Comparison of ENCODE assay signal across 17 cellular contexts in genomic region chr2:23346781-23347180, GRCh38. TPM values are rescaled to one million over a fixed set of nuclear protein-coding genes. Genes with fewer than 3 reads are reported as not detected.
A peak's percentile ranks its signal among the peaks of the same experiment; 100 is the strongest.
DNase-seq lines count a peak whose midpoint lies in the region; ATAC-seq and TF ChIP-seq lines count a peak whose summit lies in the region.
"Had no signal": no experiment of that assay in that cellular context is flagged by ENCODE, and none has a peak within 500 bp of the region (broad histone marks: within the 10 kb centered on the region; RNA-seq: fewer than 3 reads in every experiment).

No MANE protein-coding gene starts in this region.

- POLR2A ChIA-PET in IMR-90 (lab: Charles Lee; ENCODE audit: unreplicated experiment), result no interaction called here

- peaks cover 5% of the 10 kb centered on the region for H3K27me3 Mint-ChIP-seq in glutamatergic neuron (ENCODE audit: unreplicated experiment)

- ATAC-seq in IMR-90 (ENCODE audit: low read depth), result no peak
- ATAC-seq: A549; CD8-positive, alpha-beta T cell had no signal

- TF ChIP-seq POLR2A in IMR-90 (IDR thresholded peaks at IDR 0.05; ENCODE audit: low read depth, low read length) (no peak), esophagus squamous epithelium (IDR thresholded peaks at IDR 0.05) (no peak)

- peaks cover 12% of the 10 kb centered on the region for H3K4me1 Mint-ChIP-seq in glutamatergic neuron (ENCODE audit: low read depth, unreplicated experiment)
- H3K4me1 Mint-ChIP-seq: B cell had no signal

- H4K20me1 ChIP-seq in IMR-90 (ENCODE audit: insufficient read depth, low read length), result no peaks in the 10 kb centered on the region
- H4K20me1 ChIP-seq: BLaER1 treated with 17β-estradiol and CSF1 and Interleukin-3, amounts not matched to agents 10 nM and 100 nM had no signal

- H3K9me3 ChIP-seq in IMR-90 (ENCODE audit: control insufficient read depth, insufficient read depth, low read length) (0 out of 2 replicates have a peak, but pooled peaks cover 2% of the 10 kb centered on the region), neuronal stem cell (replicated peaks in 1 of 2; ENCODE audit: control insufficient read depth in 2 of 2, insufficient read depth in 1 of 2, low read depth in 1 of 2, low read length in 2 of 2) (peaks cover 0 to 2% of the 10 kb centered on the region in 2 donors), esophagus squamous epithelium (no peaks in the 10 kb centered on the region)
- H3K9me3 ChIP-seq: BLaER1 treated with 17β-estradiol and CSF1 and Interleukin-3, amounts not matched to agents 10 nM and 100 nM had no signal

- H3K4me1 ChIP-seq in IMR-90 (ENCODE audit: control insufficient read depth, insufficient read depth, low read length), result no peaks in the 10 kb centered on the region
- peaks cover 5 to 13% of the 10 kb centered on the region in 2 donors for H3K4me1 ChIP-seq in neuronal stem cell (ENCODE audit: control insufficient read depth in 2 of 2, insufficient read depth in 1 of 2, low read depth in 1 of 2, low read length in 2 of 2)
- H3K4me1 ChIP-seq in esophagus squamous epithelium, result peaks cover 3 to 8% (median 3%) of the 10 kb centered on the region in 3 donors
- H3K4me1 ChIP-seq: A549, Caco-2 had no signal

- H3K56ac ChIP-seq in IMR-90 (ENCODE audit: extremely low read depth, insufficient read depth, low read length), result no peak overlapping the region

- peaks cover 3% of the 10 kb centered on the region for H3K9me3 Mint-ChIP-seq in glutamatergic neuron (ENCODE audit: unreplicated experiment)
- H3K9me3 Mint-ChIP-seq: CD4-positive, alpha-beta T cell; CD8-positive, alpha-beta T cell had no signal

- H3K4me2 ChIP-seq in IMR-90 (ENCODE audit: low read depth, low read length) (no peak overlapping the region), neuronal stem cell (ENCODE audit: insufficient read depth, low read length, poor library complexity, severe bottlenecking) (no peak overlapping the region)
- H3K4me2 ChIP-seq: A549; BLaER1 treated with 17β-estradiol and CSF1 and Interleukin-3, amounts not matched to agents 10 nM and 100 nM had no signal

- no peak overlapping the region for H3K18ac ChIP-seq in IMR-90 (ENCODE audit: low read depth, low read length)
- peak overlapping the region; percentile 31 for H3K18ac ChIP-seq in neuronal stem cell (ENCODE audit: low read length)

- no peaks in the 10 kb centered on the region for H3K79me1 ChIP-seq in IMR-90 (ENCODE audit: low read depth in 1 of 2, low read length in 2 of 2)
- no peaks in the 10 kb centered on the region for H3K79me1 ChIP-seq in neuronal stem cell (ENCODE audit: low read depth, low read length)

- H2BK120ac ChIP-seq in IMR-90 (ENCODE audit: low read depth, low read length) (no peak overlapping the region), neuronal stem cell (ENCODE audit: low read depth, low read length) (no peak overlapping the region)

- H2BK15ac ChIP-seq in IMR-90 (ENCODE audit: low read depth, low read length) (no peak overlapping the region), neuronal stem cell (ENCODE audit: low read length) (no peak overlapping the region)

- no peak overlapping the region for H4K5ac ChIP-seq in IMR-90 (ENCODE audit: low read depth, low read length)

- H2BK5ac ChIP-seq in IMR-90 (ENCODE audit: low read depth, low read length, poor library complexity, severe bottlenecking) (no peak overlapping the region), neuronal stem cell (ENCODE audit: low read length) (no peak overlapping the region)

- H3K14ac ChIP-seq in IMR-90 (replicated peaks; ENCODE audit: low read depth, low read length), result no peak overlapping the region
- no peak overlapping the region for H3K14ac ChIP-seq in neuronal stem cell (ENCODE audit: low read length)

- dilution Hi-C loops in IMR-90 (cut with HindIII; ENCODE audit: low sequenced_read_pairs, unreplicated experiment), result no loop called here

- no peak overlapping the region for H4K91ac ChIP-seq in IMR-90 (ENCODE audit: insufficient read depth, low read depth, low read length)
- no peak overlapping the region for H4K91ac ChIP-seq in neuronal stem cell (ENCODE audit: low read depth, low read length, poor library complexity)

- no peak overlapping the region for H3K23ac ChIP-seq in IMR-90 (ENCODE audit: low read depth, low read length)
- H3K23ac ChIP-seq in neuronal stem cell (ENCODE audit: low read depth, low read length, poor library complexity), result no peak overlapping the region

- H3K4ac ChIP-seq in IMR-90 (ENCODE audit: low read depth, low read length), result no peak overlapping the region
- H3K4ac ChIP-seq in neuronal stem cell (ENCODE audit: low read length), result no peak overlapping the region

- in situ Hi-C loops in IMR-90 (cut with MboI; ENCODE audit: low sequenced_read_pairs), result no loop called here

- peaks cover 21% of the 10 kb centered on the region for H3K27me3 ChIP-seq in IMR-90 (ENCODE audit: control insufficient read depth, insufficient read depth, low read length)
- H3K27me3 ChIP-seq in neuronal stem cell (ENCODE audit: control insufficient read depth in 3 of 3, insufficient read depth in 3 of 3, low read depth in 1 of 3, low read length in 3 of 3), result peaks cover 0 to 34% (median 0%) of the 10 kb centered on the region in 3 experiments
- H3K27me3 ChIP-seq in esophagus squamous epithelium, result peaks cover 0 to 13% (median 0%) of the 10 kb centered on the region in 4 donors

- no peaks in the 10 kb centered on the region for H3K36me3 ChIP-seq in IMR-90 (ENCODE audit: control insufficient read depth, insufficient read depth, low read length)
- H3K36me3 ChIP-seq in neuronal stem cell (replicated peaks in 1 of 2; ENCODE audit: control insufficient read depth in 2 of 2, insufficient read depth in 2 of 2, low read length in 2 of 2), result no peaks in the 10 kb centered on the region
- H3K36me3 ChIP-seq in esophagus squamous epithelium, result no peaks in the 10 kb centered on the region
- H3K36me3 ChIP-seq: BLaER1 treated with 17β-estradiol and CSF1 and Interleukin-3, amounts not matched to agents 10 nM and 100 nM had no signal

- no TSS peak for BruUV-seq in IMR-90 (replicated peaks; lab: Mats Ljungman, UMichigan)

- H3K9me1 ChIP-seq in IMR-90 (ENCODE audit: insufficient read depth, low read length), result no peaks in the 10 kb centered on the region

- no peak overlapping the region for H2BK12ac ChIP-seq in neuronal stem cell (ENCODE audit: low read length)

- intact Hi-C loops in IMR-90 (cut with micrococcal nuclease), result no loop called here
- intact Hi-C loops in esophagus squamous epithelium (cut with DNase I), result no loop called here

- H4K8ac ChIP-seq in IMR-90 (ENCODE audit: low read depth in 2 of 2, low read length in 2 of 2) (no peak overlapping the region), neuronal stem cell (ENCODE audit: low read depth, low read length) (no peak overlapping the region)

- DNase-seq in IMR-90 (no peak), glutamatergic neuron (no peak), neuronal stem cell (ENCODE audit: low spot score) (no peak), glomerular visceral epithelial cell (ENCODE audit: extremely low spot score) (no peak), esophagus squamous epithelium (lab: John Stamatoyannopoulos, UW) (no peak)
- DNase-seq: AML-193; Caco-2; Calu3; CD4-positive, alpha-beta T cell; CD8-positive, alpha-beta T cell; DMS79 treated with DMSO at 0.1 percent for 48 hours; GF-D8 had no signal

- CTCF ChIA-PET in IMR-90 (lab: Yijun Ruan, JAX), result no interaction called here

- H3K27ac Mint-ChIP-seq in glutamatergic neuron (ENCODE audit: unreplicated experiment), result no peak overlapping the region
- H3K27ac Mint-ChIP-seq: B cell; CD4-positive, alpha-beta T cell; CD8-positive, alpha-beta T cell had no signal

- H2AK9ac ChIP-seq in IMR-90 (replicated peaks; ENCODE audit: low read depth, low read length, poor library complexity), result peak overlapping the region; percentile 30

- H3K4me3 ChIP-seq in IMR-90 (ENCODE audit: insufficient read depth, low read depth, low read length) (no peak overlapping the region), neuronal stem cell (ENCODE audit: low read length in 2 of 2) (no peak overlapping the region), esophagus squamous epithelium (no peak overlapping the region)
- H3K4me3 ChIP-seq: A549; BLaER1 treated with 17β-estradiol and CSF1 and Interleukin-3, amounts not matched to agents 10 nM and 100 nM had no signal

- H2AK5ac ChIP-seq in IMR-90 (ENCODE audit: low read depth, low read length) (no peak overlapping the region), neuronal stem cell (ENCODE audit: low read depth, low read length) (no peak overlapping the region)

- H2AFZ ChIP-seq in IMR-90 (replicated peaks; ENCODE audit: low read length, poor library complexity) (no peak overlapping the region), neuronal stem cell (ENCODE audit: low read length) (no peak overlapping the region)

- peaks cover 4% of the 10 kb centered on the region for H3K36me3 Mint-ChIP-seq in glutamatergic neuron (ENCODE audit: unreplicated experiment)
- H3K36me3 Mint-ChIP-seq: CD8-positive, alpha-beta T cell had no signal

- no peak overlapping the region for H3K9ac ChIP-seq in IMR-90 (ENCODE audit: low read depth, low read length)
- no peak overlapping the region for H3K9ac ChIP-seq in neuronal stem cell (ENCODE audit: low read depth, low read length, poor library complexity)
- H3K9ac ChIP-seq: BLaER1 treated with 17β-estradiol and CSF1 and Interleukin-3, amounts not matched to agents 10 nM and 100 nM had no signal

- WGBS in IMR-90 (ENCODE audit: extremely low coverage in 2 of 2, insufficient read length in 1 of 2), 2 experiments, result 77% methylated on average over 8 of the region's 8 CpGs; no CpG with 5 or more reads in 1 of the 2 experiments
- WGBS in neuronal stem cell (ENCODE audit: extremely low coverage in 2 of 2, insufficient read length in 2 of 2, insufficient replicate concordance in 1 of 2), 2 donors, result no CpG with 5 or more reads among the region's 8 CpGs
- 82 to 89% methylated on average over 8 of the region's 8 CpGs for WGBS in esophagus squamous epithelium, 2 donors

- H3K4me3 Mint-ChIP-seq in glutamatergic neuron (ENCODE audit: unreplicated experiment), result peak overlapping the region; percentile 18
- H3K4me3 Mint-ChIP-seq: B cell; CD4-positive, alpha-beta T cell; CD8-positive, alpha-beta T cell had no signal

- H2BK20ac ChIP-seq in IMR-90 (ENCODE audit: low read depth, low read length), result no peak overlapping the region

- TF ChIP-seq RAD21 in IMR-90 (IDR thresholded peaks at IDR 0.05; ENCODE audit: low read length), result no peak

- TF ChIP-seq CTCF in IMR-90 (conservative IDR thresholded peaks at IDR 0.05; ENCODE audit: low read depth, low read length), result no peak
- TF ChIP-seq CTCF in glutamatergic neuron (IDR thresholded peaks at IDR 0.05; ENCODE audit: partially characterized antibody, unreplicated experiment), result no peak
- no peak for TF ChIP-seq CTCF in esophagus squamous epithelium (IDR thresholded peaks at IDR 0.05)

- no peak overlapping the region for H3K27ac ChIP-seq in IMR-90 (ENCODE audit: insufficient read depth, low read length)
- H3K27ac ChIP-seq in neuronal stem cell (replicated peaks; ENCODE audit: low read length), result no peak overlapping the region
- H3K27ac ChIP-seq in esophagus squamous epithelium, result no peak overlapping the region
- H3K27ac ChIP-seq: 22Rv1; A549; BLaER1 treated with 17β-estradiol and CSF1 and Interleukin-3, amounts not matched to agents 10 nM and 100 nM; C4-2B had no signal

RNA-seq across cellular contexts. Expression of gene KLHL29, which starts 38.2 kb away (rescaled TPM):
- total RNA-seq in IMR-90 (2012; rRNA removed), result 2.0 and 2.5 TPM in 2 replicates
- polyA plus RNA-seq in IMR-90 (2012; rRNA removed), result 7.9 and 8.0 TPM in 2 replicates
- 3.8 and 7.2 TPM in 2 replicates for polyA plus RNA-seq in IMR-90 (2012; cell fraction: cytosol; rRNA removed)
- 41.4 and 50.7 TPM in 2 replicates for polyA plus RNA-seq in IMR-90 (2012; cell fraction: nucleus; rRNA removed; ENCODE audit: low replicate concordance)
- total RNA-seq in glutamatergic neuron (ENCODE audit: unreplicated experiment), result 36.5 TPM
- 3.0 TPM for polyA plus RNA-seq in neuronal stem cell (2013, experiment 1 of 2)
- polyA plus RNA-seq in neuronal stem cell (2013, experiment 2 of 2), result 3.0 TPM
- total RNA-seq in esophagus squamous epithelium, result 10 to 100 TPM in 1 of 4 donors, 1 to 10 TPM in 3; 3.4 to 11.8 (median 5.9) TPM
